Comparison of ENCODE assay signal across 28 cellular contexts in the genomic region with DNA sequence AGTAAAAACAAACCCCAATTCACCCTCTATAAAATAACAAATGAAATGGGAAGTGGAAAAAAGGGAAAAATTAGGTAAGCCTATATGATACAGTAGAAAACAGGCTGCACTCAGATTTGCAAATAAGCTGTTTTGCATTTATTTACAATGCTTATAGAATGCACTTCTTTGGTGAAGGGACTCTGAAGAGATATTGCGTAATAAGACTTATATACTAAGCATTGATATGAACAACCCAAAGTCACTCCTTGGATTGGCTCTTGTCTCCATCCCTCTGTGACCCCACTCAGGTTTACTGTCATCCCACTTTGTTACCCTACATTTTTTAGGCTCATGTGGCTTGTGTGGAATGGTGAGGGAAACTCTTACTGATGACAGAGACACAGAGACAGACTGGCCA. TPM values are rescaled to one million over a fixed set of nuclear protein-coding genes. Genes with fewer than 3 reads are reported as not detected.
"Had no signal": no experiment of that assay in that cellular context is flagged by ENCODE, and none has a peak within 500 bp of the region (broad histone marks: within the 10 kb centered on the region; RNA-seq: fewer than 3 reads in every experiment).

No MANE protein-coding gene starts in this region.

- H3K4me1 ChIP-seq: gastrocnemius medialis, testis, tibial nerve had no signal

- H3K4me1 Mint-ChIP-seq: naive thymus-derived CD8-positive, alpha-beta T cell had no signal

- DNase-seq: effector memory CD8-positive, alpha-beta T cell; gastrocnemius medialis; heart right ventricle; hypothalamus; islet precursor cell; mammary epithelial cell; naive thymus-derived CD8-positive, alpha-beta T cell; posterior cingulate gyrus; sigmoid colon; stimulated activated CD4-positive, alpha-beta T cell treated with anti-CD3 and anti-CD28 coated beads, Interleukin-2, amount 100 ng/mL, for 24 hours; stimulated activated CD4-positive, alpha-beta T cell treated with anti-CD3 and anti-CD28 coated beads, Interleukin-4, amount 100 ng/mL, for 4 hours; stimulated activated naive B cell treated with anti-CD40 and anti-IgM and Interleukin-4, amounts not matched to agents 10 μg/mL and 1 μg/mL and 100 μg/mL, for 72 hours; stimulated activated naive CD8-positive, alpha-beta T cell treated with anti-CD3 and anti-CD28 coated beads, Interleukin-15, amount 100 ng/mL, for 72 hours; testis had no signal

- H3K27ac Mint-ChIP-seq: effector memory CD8-positive, alpha-beta T cell; naive thymus-derived CD8-positive, alpha-beta T cell; stimulated activated naive B cell treated with anti-CD40 and anti-IgM and Interleukin-4, amounts not matched to agents 10 μg/mL and 1 μg/mL and 100 μg/mL, for 72 hours; stimulated activated naive CD8-positive, alpha-beta T cell treated with anti-CD3 and anti-CD28 coated beads, Interleukin-15, amount 100 ng/mL, for 72 hours had no signal

- H3K9me3 ChIP-seq: esophagus muscularis mucosa, gastrocnemius medialis, heart right ventricle, sigmoid colon, testis, tibial nerve had no signal

- H3K27ac ChIP-seq: epithelial cell of prostate, esophagus muscularis mucosa, gastrocnemius medialis, heart right ventricle, skin epidermis, testis, tibial nerve had no signal

- H3K4me3 ChIP-seq: esophagus muscularis mucosa, gastrocnemius medialis, heart right ventricle, sigmoid colon, skin epidermis, testis, tibial nerve had no signal

- H3K4me3 Mint-ChIP-seq: effector memory CD8-positive, alpha-beta T cell; naive thymus-derived CD8-positive, alpha-beta T cell; stimulated activated naive B cell treated with anti-CD40 and anti-IgM and Interleukin-4, amounts not matched to agents 10 μg/mL and 1 μg/mL and 100 μg/mL, for 72 hours; stimulated activated naive CD8-positive, alpha-beta T cell treated with anti-CD3 and anti-CD28 coated beads, Interleukin-15, amount 100 ng/mL, for 72 hours had no signal

- H3K27me3 ChIP-seq: esophagus muscularis mucosa, gastrocnemius medialis, heart right ventricle, sigmoid colon, testis, tibial nerve had no signal

- H3K36me3 Mint-ChIP-seq: naive thymus-derived CD8-positive, alpha-beta T cell had no signal

- H3K9me3 Mint-ChIP-seq: effector memory CD8-positive, alpha-beta T cell; naive thymus-derived CD8-positive, alpha-beta T cell; stimulated activated naive B cell treated with anti-CD40 and anti-IgM and Interleukin-4, amounts not matched to agents 10 μg/mL and 1 μg/mL and 100 μg/mL, for 72 hours; stimulated activated naive CD8-positive, alpha-beta T cell treated with anti-CD3 and anti-CD28 coated beads, Interleukin-15, amount 100 ng/mL, for 72 hours had no signal

- H3K36me3 ChIP-seq: esophagus muscularis mucosa, gastrocnemius medialis, heart right ventricle, sigmoid colon, tibial nerve had no signal

RNA-seq across cellular contexts. Expression of a gene that starts 10.9 kb away (rescaled TPM):
- total RNA-seq: mammary epithelial cell; mononuclear cell; naive thymus-derived CD8-positive, alpha-beta T cell; osteocyte had no signal
- polyA plus RNA-seq: mammary epithelial cell, neural cell had no signal

RNA-seq across cellular contexts. Expression of a gene that starts 35.3 kb away (rescaled TPM):
- total RNA-seq: left lobe of liver, mesenteric fat pad, mononuclear cell, pulmonary artery endothelial cell, testis, ureter had no signal
- polyA plus RNA-seq: mammary epithelial cell, neural cell had no signal

RNA-seq across cellular contexts. Expression of a gene that starts 40.8 kb away (rescaled TPM):
- total RNA-seq: fibroblast of villous mesenchyme; lower leg skin; mammary epithelial cell; mononuclear cell; naive thymus-derived CD8-positive, alpha-beta T cell; osteocyte; subcutaneous adipose tissue; tibial nerve had no signal
- polyA plus RNA-seq: heart right ventricle; mammary epithelial cell; naive thymus-derived CD8-positive, alpha-beta T cell; neural cell had no signal
